Comparison of ENCODE assay signal across 11 cellular contexts in the genomic region with DNA sequence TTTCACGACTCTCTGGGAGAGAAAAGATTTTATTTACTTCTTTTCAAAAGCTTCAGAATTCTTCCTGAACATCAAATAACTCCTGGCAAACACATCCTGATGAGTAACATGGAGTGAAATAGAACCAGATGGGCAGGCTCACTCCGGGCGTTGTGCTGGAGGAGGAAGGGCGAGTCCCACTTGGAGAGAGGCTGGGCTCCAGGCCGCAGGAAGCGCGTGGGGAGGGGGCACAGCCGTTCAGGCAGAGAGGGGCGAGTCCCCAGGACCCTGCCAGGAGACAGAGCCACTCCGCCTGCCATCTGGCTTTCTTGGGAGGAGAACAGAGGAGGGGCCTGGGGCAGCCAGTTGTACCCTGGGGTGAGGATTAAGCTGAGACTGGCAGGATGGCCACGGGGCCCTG.
DNase-seq lines count a peak whose midpoint lies in the region; ATAC-seq and TF ChIP-seq lines count a peak whose summit lies in the region.
"Had no signal": no experiment of that assay in that cellular context is flagged by ENCODE, and none has a peak within 500 bp of the region (broad histone marks: within the 10 kb centered on the region; RNA-seq: fewer than 3 reads in every experiment).

No MANE protein-coding gene starts in this region.

- ATAC-seq in omental fat pad (ENCODE audit: low FRiP score) (peak; percentile 70), GM18868 (IDR thresholded peaks at IDR 0.05; ENCODE audit: unreplicated experiment) (no peak)

- H3K9ac ChIP-seq in fibroblast of lung (ENCODE audit: insufficient read depth, low read length), result no peak overlapping the region

- H3K36me3 Mint-ChIP-seq in endothelial cell (ENCODE audit: low read depth, unreplicated experiment), result no peaks in the 10 kb centered on the region

- H3K4me1 ChIP-seq in fibroblast of lung (ENCODE audit: control insufficient read depth, extremely low read depth, insufficient read depth, low read length) (peaks cover 31% of the 10 kb centered on the region), SJCRH30 (no peaks in the 10 kb centered on the region)

- H3K79me2 ChIP-seq in fibroblast of lung (ENCODE audit: control insufficient read depth, insufficient read depth, low read length), result no peaks in the 10 kb centered on the region

- H3K27me3 ChIP-seq in fibroblast of lung (ENCODE audit: control insufficient read depth, insufficient read depth, low read length) (peaks cover 8% of the 10 kb centered on the region), SJCRH30 (0 out of 2 replicates have a peak, but pooled peaks cover 2% of the 10 kb centered on the region)

- no peaks in the 10 kb centered on the region for H4K20me1 ChIP-seq in fibroblast of lung (ENCODE audit: control insufficient read depth, extremely low read depth, insufficient read depth, low read length)

- H3K9me3 ChIP-seq in fibroblast of lung (ENCODE audit: control insufficient read depth, insufficient read depth, low read depth, low read length), result no peaks in the 10 kb centered on the region
- no peaks in the 10 kb centered on the region for H3K9me3 ChIP-seq in SJCRH30 (replicated peaks)

- H3K27ac ChIP-seq in fibroblast of lung (ENCODE audit: insufficient read depth, low read length), result peak overlapping the region; percentile 53
- no peak overlapping the region for H3K27ac ChIP-seq in SJCRH30

- peaks cover 12% of the 10 kb centered on the region for H3K27me3 Mint-ChIP-seq in endothelial cell (ENCODE audit: unreplicated experiment)

- H2AFZ ChIP-seq in fibroblast of lung (ENCODE audit: low read length), result no peak overlapping the region

- H3K4me3 Mint-ChIP-seq in endothelial cell (ENCODE audit: unreplicated experiment), result no peak overlapping the region
- H3K4me3 Mint-ChIP-seq: neural crest cell had no signal

- DNase-seq in AG09309 (ENCODE audit: low read depth) (peak; percentile 37), NCI-H524 (lab: John Stamatoyannopoulos, UW) (peak; percentile 70 to 87), fibroblast of lung (ENCODE audit: low read depth in 2 of 2) (peak; percentile 64 to 74), omental fat pad (ENCODE audit: low spot score) (no peak), endothelial cell (ENCODE audit: low spot score) (no peak), SJCRH30 (no peak)
- no peak for DNase-seq in activated naive CD4-positive, alpha-beta T cell treated with anti-CD3 and anti-CD28 coated beads, Interleukin-2, amount 50 U/mL, for 16 hours
- DNase-seq: AML-193, NCI-H2081 treated with DMSO at 0.1 percent for 48 hours had no signal

- peak overlapping the region; percentile 42 for H3K4me2 ChIP-seq in fibroblast of lung (ENCODE audit: extremely low read depth, insufficient read depth, low read length)

- H3K27ac Mint-ChIP-seq in endothelial cell (ENCODE audit: unreplicated experiment), result no peak overlapping the region

- peaks cover 3% of the 10 kb centered on the region for H3K4me1 Mint-ChIP-seq in endothelial cell (ENCODE audit: unreplicated experiment)

- TF ChIP-seq CTCF in AG09309 (IDR thresholded peaks at IDR 0.05; ENCODE audit: control insufficient read depth, insufficient read depth, low read depth, low read length, missing control alignments), result no peak
- no peak for TF ChIP-seq CTCF in fibroblast of lung (conservative IDR thresholded peaks at IDR 0.05 in 1 of 2, IDR thresholded peaks at IDR 0.05 in 1 of 2; ENCODE audit: low read depth in 1 of 2, low read length in 2 of 2)
- no peak for TF ChIP-seq CTCF in omental fat pad (IDR thresholded peaks at IDR 0.05)
- no peak for TF ChIP-seq CTCF in endothelial cell (IDR thresholded peaks at IDR 0.05; ENCODE audit: unreplicated experiment)

- no peaks in the 10 kb centered on the region for H3K9me3 Mint-ChIP-seq in endothelial cell (ENCODE audit: unreplicated experiment)
- H3K9me3 Mint-ChIP-seq: neural crest cell had no signal

- no peaks in the 10 kb centered on the region for H3K36me3 ChIP-seq in fibroblast of lung (ENCODE audit: control insufficient read depth, insufficient read depth, low read length)
- H3K36me3 ChIP-seq in SJCRH30, result no peaks in the 10 kb centered on the region

- no peak overlapping the region for H3K4me3 ChIP-seq in AG09309 (ENCODE audit: control insufficient read depth, low read depth, low read length)
- no peak overlapping the region for H3K4me3 ChIP-seq in fibroblast of lung (replicated peaks in 1 of 4; ENCODE audit: control extremely low read depth in 1 of 4, insufficient read depth in 1 of 4, low read depth in 3 of 4, low read length in 4 of 4)
- H3K4me3 ChIP-seq in SJCRH30, result no peak overlapping the region

Comparison
In these comparisons a context has a peak if more than half of its experiments do, and no peak if none do; other contexts are left out.
1. DNase-seq: peak in AG09309 (single experiment), NCI-H524 (2 of 2) and fibroblast of lung (2 of 2); none in omental fat pad (single experiment), endothelial cell (single experiment), activated naive CD4-positive, alpha-beta T cell treated with anti-CD3 and anti-CD28 coated beads, Interleukin-2, amount 50 U/mL, for 16 hours (single experiment) and SJCRH30 (0 of 2).